1 cellular context compared by ENCODE assay signal in the genomic region with DNA sequence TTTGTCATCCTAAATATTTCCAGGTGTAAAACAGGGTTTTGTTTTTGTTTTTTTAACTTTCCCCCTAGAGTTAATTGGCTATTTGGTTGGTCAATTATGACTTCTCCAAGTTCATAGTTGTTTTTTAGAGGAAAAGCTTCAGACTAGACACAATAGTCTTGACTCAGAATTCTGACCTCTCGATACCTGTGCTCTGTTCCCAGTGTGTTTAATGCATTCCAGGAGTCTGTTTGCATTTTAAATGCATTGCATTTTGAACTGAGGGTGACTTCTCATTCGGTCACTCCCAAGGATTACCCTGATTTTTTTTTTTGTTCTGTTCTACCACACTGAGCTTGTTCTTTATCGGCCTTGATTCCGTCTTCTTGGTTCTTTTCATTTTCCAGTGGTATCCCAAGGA.
TF ChIP-seq lines count a peak whose summit lies in the region.

No MANE protein-coding gene starts in this region.

TF ChIP-seq in GM23338, 12 proteins besides CTCF, POLR2A, EP300 and RAD21 (continued from another document):
- TF ChIP-seq, protein P1, sequence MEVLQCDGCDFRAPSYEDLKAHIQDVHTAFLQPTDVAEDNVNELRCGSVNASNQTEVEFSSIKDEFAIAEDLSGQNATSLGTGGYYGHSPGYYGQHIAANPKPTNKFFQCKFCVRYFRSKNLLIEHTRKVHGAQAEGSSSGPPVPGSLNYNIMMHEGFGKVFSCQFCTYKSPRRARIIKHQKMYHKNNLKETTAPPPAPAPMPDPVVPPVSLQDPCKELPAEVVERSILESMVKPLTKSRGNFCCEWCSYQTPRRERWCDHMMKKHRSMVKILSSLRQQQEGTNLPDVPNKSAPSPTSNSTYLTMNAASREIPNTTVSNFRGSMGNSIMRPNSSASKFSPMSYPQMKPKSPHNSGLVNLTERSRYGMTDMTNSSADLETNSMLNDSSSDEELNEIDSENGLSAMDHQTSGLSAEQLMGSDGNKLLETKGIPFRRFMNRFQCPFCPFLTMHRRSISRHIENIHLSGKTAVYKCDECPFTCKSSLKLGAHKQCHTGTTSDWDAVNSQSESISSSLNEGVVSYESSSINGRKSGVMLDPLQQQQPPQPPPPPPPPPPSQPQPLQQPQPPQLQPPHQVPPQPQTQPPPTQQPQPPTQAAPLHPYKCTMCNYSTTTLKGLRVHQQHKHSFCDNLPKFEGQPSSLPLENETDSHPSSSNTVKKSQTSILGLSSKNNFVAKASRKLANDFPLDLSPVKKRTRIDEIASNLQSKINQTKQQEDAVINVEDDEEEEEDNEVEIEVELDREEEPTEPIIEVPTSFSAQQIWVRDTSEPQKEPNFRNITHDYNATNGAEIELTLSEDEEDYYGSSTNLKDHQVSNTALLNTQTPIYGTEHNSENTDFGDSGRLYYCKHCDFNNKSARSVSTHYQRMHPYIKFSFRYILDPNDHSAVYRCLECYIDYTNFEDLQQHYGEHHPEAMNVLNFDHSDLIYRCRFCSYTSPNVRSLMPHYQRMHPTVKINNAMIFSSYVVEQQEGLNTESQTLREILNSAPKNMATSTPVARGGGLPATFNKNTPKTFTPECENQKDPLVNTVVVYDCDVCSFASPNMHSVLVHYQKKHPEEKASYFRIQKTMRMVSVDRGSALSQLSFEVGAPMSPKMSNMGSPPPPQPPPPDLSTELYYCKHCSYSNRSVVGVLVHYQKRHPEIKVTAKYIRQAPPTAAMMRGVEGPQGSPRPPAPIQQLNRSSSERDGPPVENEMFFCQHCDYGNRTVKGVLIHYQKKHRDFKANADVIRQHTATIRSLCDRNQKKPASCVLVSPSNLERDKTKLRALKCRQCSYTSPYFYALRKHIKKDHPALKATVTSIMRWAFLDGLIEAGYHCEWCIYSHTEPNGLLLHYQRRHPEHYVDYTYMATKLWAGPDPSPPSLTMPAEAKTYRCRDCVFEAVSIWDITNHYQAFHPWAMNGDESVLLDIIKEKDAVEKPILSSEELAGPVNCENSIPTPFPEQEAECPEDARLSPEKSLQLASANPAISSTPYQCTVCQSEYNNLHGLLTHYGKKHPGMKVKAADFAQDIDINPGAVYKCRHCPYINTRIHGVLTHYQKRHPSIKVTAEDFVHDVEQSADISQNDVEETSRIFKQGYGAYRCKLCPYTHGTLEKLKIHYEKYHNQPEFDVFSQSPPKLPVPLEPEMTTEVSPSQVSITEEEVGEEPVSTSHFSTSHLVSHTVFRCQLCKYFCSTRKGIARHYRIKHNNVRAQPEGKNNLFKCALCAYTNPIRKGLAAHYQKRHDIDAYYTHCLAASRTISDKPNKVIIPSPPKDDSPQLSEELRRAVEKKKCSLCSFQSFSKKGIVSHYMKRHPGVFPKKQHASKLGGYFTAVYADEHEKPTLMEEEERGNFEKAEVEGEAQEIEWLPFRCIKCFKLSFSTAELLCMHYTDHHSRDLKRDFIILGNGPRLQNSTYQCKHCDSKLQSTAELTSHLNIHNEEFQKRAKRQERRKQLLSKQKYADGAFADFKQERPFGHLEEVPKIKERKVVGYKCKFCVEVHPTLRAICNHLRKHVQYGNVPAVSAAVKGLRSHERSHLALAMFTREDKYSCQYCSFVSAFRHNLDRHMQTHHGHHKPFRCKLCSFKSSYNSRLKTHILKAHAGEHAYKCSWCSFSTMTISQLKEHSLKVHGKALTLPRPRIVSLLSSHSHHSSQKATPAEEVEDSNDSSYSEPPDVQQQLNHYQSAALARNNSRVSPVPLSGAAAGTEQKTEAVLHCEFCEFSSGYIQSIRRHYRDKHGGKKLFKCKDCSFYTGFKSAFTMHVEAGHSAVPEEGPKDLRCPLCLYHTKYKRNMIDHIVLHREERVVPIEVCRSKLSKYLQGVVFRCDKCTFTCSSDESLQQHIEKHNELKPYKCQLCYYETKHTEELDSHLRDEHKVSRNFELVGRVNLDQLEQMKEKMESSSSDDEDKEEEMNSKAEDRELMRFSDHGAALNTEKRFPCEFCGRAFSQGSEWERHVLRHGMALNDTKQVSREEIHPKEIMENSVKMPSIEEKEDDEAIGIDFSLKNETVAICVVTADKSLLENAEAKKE (CRISPR knock-in tag; IDR thresholded peaks at IDR 0.05): no peak
